In genomic region chr15:95826831-95827230, GRCh38 we compare ENCODE assay signal across 10 cellular contexts.
A peak's percentile ranks its signal among the peaks of the same experiment; 100 is the strongest.
DNase-seq lines count a peak whose midpoint lies in the region; ATAC-seq, FAIRE-seq and TF ChIP-seq lines count a peak whose summit lies in the region.
"Had no signal": no experiment of that assay in that cellular context is flagged by ENCODE, and none has a peak within 500 bp of the region (broad histone marks: within the 10 kb centered on the region; RNA-seq: fewer than 3 reads in every experiment).

No MANE protein-coding gene starts in this region.

- peak; percentile 30 for DNase-seq in NCI-H82 (lab: John Stamatoyannopoulos, UW)
- DNase-seq in NCI-H82 treated with DMSO at 0.1 percent for 48 hours (lab: John Stamatoyannopoulos, UW; ENCODE audit: unreplicated experiment) = no peak
- DNase-seq in NCI-H1092 (lab: John Stamatoyannopoulos, UW) = peak; percentile 6
- DNase-seq in cerebellar cortex (ENCODE audit: low spot score) = peak; percentile 25
- no peak for DNase-seq in smooth muscle cell (lab: John Stamatoyannopoulos, UW; ENCODE audit: unreplicated experiment)
- no peak for DNase-seq in retina
- no peak for DNase-seq in pancreas
- no peak for DNase-seq in mesenchymal stem cell
- DNase-seq: activated T-cell treated with anti-CD3 and anti-CD28 coated beads, Interleukin-2, amount 50 U/mL, for 72 hours; mucosa of descending colon had no signal

- H3K27me3 ChIP-seq in smooth muscle cell (ENCODE audit: low read depth) (no peaks in the 10 kb centered on the region), pancreas (no peaks in the 10 kb centered on the region), mesenchymal stem cell (ENCODE audit: control insufficient read depth in 1 of 2, insufficient read depth in 1 of 2, low read length in 2 of 2) (no peaks in the 10 kb centered on the region)

- FAIRE-seq in pancreas (lab: Jason Lieb, UNC) = no peak

- no peak overlapping the region for H3K4ac ChIP-seq in mesenchymal stem cell (ENCODE audit: low read depth in 1 of 2, low read length in 2 of 2)

- H3K9ac ChIP-seq in smooth muscle cell (ENCODE audit: low read depth) = no peak overlapping the region
- H3K9ac ChIP-seq in mesenchymal stem cell (ENCODE audit: low read length) = no peak overlapping the region

- no peak overlapping the region for H2BK15ac ChIP-seq in mesenchymal stem cell (ENCODE audit: low read depth, poor library complexity, severe bottlenecking)

- H3K27ac ChIP-seq in smooth muscle cell (ENCODE audit: low read depth) = no peak overlapping the region
- no peak overlapping the region for H3K27ac ChIP-seq in pancreas
- no peak overlapping the region for H3K27ac ChIP-seq in mesenchymal stem cell (ENCODE audit: low read length, poor library complexity, severe bottlenecking)

- H3K36me3 ChIP-seq in smooth muscle cell (ENCODE audit: low read depth) = no peaks in the 10 kb centered on the region
- no peaks in the 10 kb centered on the region for H3K36me3 ChIP-seq in pancreas
- no peaks in the 10 kb centered on the region for H3K36me3 ChIP-seq in mesenchymal stem cell (ENCODE audit: control insufficient read depth in 1 of 2, insufficient read depth in 2 of 2, low read depth in 1 of 2, low read length in 2 of 2)

- ATAC-seq in pancreas = no peak
- ATAC-seq: activated T-cell treated with anti-CD3 and anti-CD28 coated beads, Interleukin-2, amount 50 U/mL, for 72 hours; mucosa of descending colon had no signal

- H3K4me2 ChIP-seq in smooth muscle cell (no peak overlapping the region), mesenchymal stem cell (ENCODE audit: low read length, poor library complexity, severe bottlenecking) (no peak overlapping the region)

- H3K79me2 ChIP-seq in smooth muscle cell (ENCODE audit: low read depth) = no peaks in the 10 kb centered on the region

- no peaks in the 10 kb centered on the region for H3K79me1 ChIP-seq in mesenchymal stem cell (replicated peaks; ENCODE audit: low read length, poor library complexity, severe bottlenecking)

- WGBS in smooth muscle cell (ENCODE audit: low lambda C conversion rate) = 73% methylated on average over 2 of the region's 2 CpGs
- WGBS in pancreas, 2 donors = 44 to 69% methylated on average over 2 of the region's 2 CpGs
- WGBS in mesenchymal stem cell = 80% methylated on average over 1 of the region's 2 CpGs

- peak; percentile 7 for TF ChIP-seq CTCF in smooth muscle cell (IDR thresholded peaks at IDR 0.05; ENCODE audit: borderline replicate concordance, insufficient read depth, poor library complexity, severe bottlenecking)
- no peak for TF ChIP-seq CTCF in pancreas (IDR thresholded peaks at IDR 0.05)

- H2BK5ac ChIP-seq in mesenchymal stem cell (ENCODE audit: low read depth, low read length, poor library complexity, severe bottlenecking) = no peak overlapping the region

- no peak overlapping the region for H2AFZ ChIP-seq in smooth muscle cell (ENCODE audit: low read depth)
- no peak overlapping the region for H2AFZ ChIP-seq in mesenchymal stem cell (ENCODE audit: low read depth, low read length)

- no peak overlapping the region for H3K4me3 ChIP-seq in smooth muscle cell
- H3K4me3 ChIP-seq in pancreas = no peak overlapping the region
- no peak overlapping the region for H3K4me3 ChIP-seq in mesenchymal stem cell (ENCODE audit: insufficient read depth in 1 of 2, low read depth in 1 of 2, low read length in 2 of 2)
- H3K4me3 ChIP-seq: mucosa of descending colon had no signal

- H4K91ac ChIP-seq in mesenchymal stem cell (ENCODE audit: low read length) = no peak overlapping the region

- no peaks in the 10 kb centered on the region for H3F3A ChIP-seq in smooth muscle cell (ENCODE audit: low read depth)

- intact Hi-C loops in pancreas (cut with DNase I) = no loop called here

- H4K8ac ChIP-seq in mesenchymal stem cell (ENCODE audit: low read length) = no peak overlapping the region

- H2BK120ac ChIP-seq in mesenchymal stem cell (ENCODE audit: low read depth, low read length) = no peak overlapping the region

- no peak overlapping the region for H3K18ac ChIP-seq in mesenchymal stem cell (ENCODE audit: low read depth in 1 of 2, low read length in 2 of 2)

- no peak overlapping the region for H2BK12ac ChIP-seq in mesenchymal stem cell (ENCODE audit: low read length in 2 of 2)

- H3K14ac ChIP-seq in mesenchymal stem cell (ENCODE audit: low read length in 2 of 2) = no peak overlapping the region

- H3K9me3 ChIP-seq in smooth muscle cell (replicated peaks; ENCODE audit: low read depth) (no peaks in the 10 kb centered on the region), pancreas (no peaks in the 10 kb centered on the region), mesenchymal stem cell (ENCODE audit: control insufficient read depth, low read length) (no peaks in the 10 kb centered on the region)
- H3K9me3 ChIP-seq: mucosa of descending colon had no signal

- H3K23ac ChIP-seq in mesenchymal stem cell (ENCODE audit: low read length in 2 of 2) = no peak overlapping the region

- H2AK5ac ChIP-seq in mesenchymal stem cell (ENCODE audit: low read length, severe bottlenecking) = no peak overlapping the region

- H4K20me1 ChIP-seq in smooth muscle cell (ENCODE audit: low read depth) = no peaks in the 10 kb centered on the region

- H3K4me1 ChIP-seq in smooth muscle cell (ENCODE audit: low read depth) (peaks cover 6% of the 10 kb centered on the region), pancreas (no peaks in the 10 kb centered on the region), mesenchymal stem cell (ENCODE audit: control insufficient read depth, insufficient read depth, low read depth, low read length) (peaks cover 3% of the 10 kb centered on the region)

Comparison
In these comparisons a context has a peak if more than half of its experiments do, and no peak if none do; other contexts are left out.
1. DNase-seq: peak in NCI-H82 (single experiment), NCI-H1092 (single experiment) and cerebellar cortex (single experiment); none in NCI-H82 treated with DMSO at 0.1 percent for 48 hours (single experiment), smooth muscle cell (single experiment), retina (single experiment), pancreas (0 of 6) and mesenchymal stem cell (single experiment).